Comparison of ENCODE assay signal across 19 cellular contexts in the genomic region with DNA sequence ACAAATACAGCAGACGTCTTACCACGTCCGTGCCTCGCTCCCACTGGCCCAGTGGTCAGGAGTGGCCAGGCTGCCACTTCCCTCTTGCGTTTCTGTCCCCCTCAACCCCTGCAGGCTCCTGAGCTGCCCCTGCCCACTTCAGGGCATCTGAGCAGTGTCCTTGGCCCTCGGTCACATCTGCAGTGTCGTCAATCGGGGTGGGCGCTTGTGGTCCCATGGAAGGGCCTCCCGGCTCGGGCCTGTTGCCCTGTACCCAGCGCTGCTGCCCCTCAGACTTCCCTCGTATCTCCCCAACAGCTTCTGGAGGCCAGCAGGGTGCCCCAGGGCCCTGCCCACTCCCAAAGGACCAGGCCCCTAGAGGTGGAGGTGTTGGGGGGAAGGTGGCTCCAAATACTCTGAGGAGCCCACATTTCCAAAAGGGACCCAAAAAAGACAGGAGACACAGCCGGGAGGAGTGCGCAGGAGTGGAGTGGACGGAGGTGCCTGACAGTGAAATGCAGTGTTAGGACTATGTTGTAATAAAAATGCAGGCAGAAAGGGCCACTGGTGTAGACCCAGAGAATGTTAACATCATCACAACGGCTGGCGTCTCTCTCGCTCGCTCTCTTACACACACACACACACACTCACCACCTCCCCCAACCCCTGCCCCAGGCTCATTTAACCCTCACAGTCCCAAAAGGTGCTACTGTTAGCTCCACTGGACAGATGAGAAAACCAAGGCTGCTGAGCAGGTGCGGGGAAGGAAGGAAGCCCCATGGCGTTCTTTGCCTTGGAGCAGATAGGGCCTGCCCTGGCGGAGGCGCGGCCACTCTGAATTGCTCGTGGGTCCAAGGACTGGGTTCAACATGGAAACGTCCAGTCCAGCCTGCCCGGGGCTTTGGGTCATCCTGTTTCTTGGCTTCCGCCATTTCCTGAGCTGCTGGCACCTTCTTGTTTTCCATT.
DNase-seq lines count a peak whose midpoint lies in the region; ATAC-seq and TF ChIP-seq lines count a peak whose summit lies in the region.
"Had no signal": no experiment of that assay in that cellular context is flagged by ENCODE, and none has a peak within 500 bp of the region (broad histone marks: within the 10 kb centered on the region; RNA-seq: fewer than 3 reads in every experiment).

No MANE protein-coding gene starts in this region.

- no peaks in the 10 kb centered on the region for H3K9me3 ChIP-seq in right lobe of liver
- no peaks in the 10 kb centered on the region for H3K9me3 ChIP-seq in suprapubic skin

- DNase-seq in activated T-cell treated with anti-CD3 and anti-CD28 coated beads, Interleukin-2, amount 50 U/mL, for 24 hours: no peak
- no peak for DNase-seq in activated T-cell treated with anti-CD3 and anti-CD28 coated beads, Interleukin-2, amount 50 U/mL, for 1 hour
- DNase-seq in central memory CD8-positive, alpha-beta T cell (ENCODE audit: low spot score in 2 of 2): no peak
- DNase-seq in right lobe of liver (no peak), progenitor cell of endocrine pancreas (ENCODE audit: low spot score, unreplicated experiment) (no peak), suprapubic skin (ENCODE audit: low spot score in 2 of 2) (no peak)
- DNase-seq: CD4-positive, CD25-positive, alpha-beta regulatory T cell; DMS79 treated with DMSO at 0.1 percent for 48 hours; KG1; NCI-H1048; NCI-H1436 treated with DMSO at 0.1 percent for 48 hours; NCI-H2029 treated with DMSO at 0.1 percent for 48 hours; NCI-H2171 treated with DMSO at 0.1 percent for 48 hours; NCI-H510A; SHP77 treated with DMSO at 0.1 percent for 48 hours had no signal

- no peak for TF ChIP-seq CTCF in right lobe of liver (IDR thresholded peaks at IDR 0.05)
- no peak for TF ChIP-seq CTCF in progenitor cell of endocrine pancreas (IDR thresholded peaks at IDR 0.05; ENCODE audit: unreplicated experiment)
- TF ChIP-seq CTCF in suprapubic skin (IDR thresholded peaks at IDR 0.05): no peak

- peak overlapping the region; percentile 38 for H3K27ac Mint-ChIP-seq in activated T-cell treated with anti-CD3 and anti-CD28 coated beads, Interleukin-2, amount 50 U/mL, for 24 hours
- peak overlapping the region; percentile 81 for H3K27ac Mint-ChIP-seq in central memory CD8-positive, alpha-beta T cell (ENCODE audit: low read depth)
- H3K27ac Mint-ChIP-seq in progenitor cell of endocrine pancreas: peak overlapping the region; percentile 20
- H3K27ac Mint-ChIP-seq: B cell had no signal

- no peak for TF ChIP-seq EP300 in suprapubic skin (IDR thresholded peaks at IDR 0.05)

- H3K36me3 ChIP-seq in right lobe of liver (no peaks in the 10 kb centered on the region), suprapubic skin (no peaks in the 10 kb centered on the region)

- no peak overlapping the region for H3K4me3 ChIP-seq in right lobe of liver
- H3K4me3 ChIP-seq in suprapubic skin: no peak overlapping the region

- H3K9me3 Mint-ChIP-seq in activated T-cell treated with anti-CD3 and anti-CD28 coated beads, Interleukin-2, amount 50 U/mL, for 24 hours: no peaks in the 10 kb centered on the region
- H3K9me3 Mint-ChIP-seq in central memory CD8-positive, alpha-beta T cell: peaks cover 15% of the 10 kb centered on the region
- peaks cover 3% of the 10 kb centered on the region for H3K9me3 Mint-ChIP-seq in progenitor cell of endocrine pancreas (ENCODE audit: low read depth)

- no peak overlapping the region for H3K4me3 Mint-ChIP-seq in activated T-cell treated with anti-CD3 and anti-CD28 coated beads, Interleukin-2, amount 50 U/mL, for 24 hours
- no peak overlapping the region for H3K4me3 Mint-ChIP-seq in central memory CD8-positive, alpha-beta T cell
- no peak overlapping the region for H3K4me3 Mint-ChIP-seq in progenitor cell of endocrine pancreas (ENCODE audit: low read depth)
- H3K4me3 Mint-ChIP-seq: B cell; CD4-positive, CD25-positive, alpha-beta regulatory T cell had no signal

- H3K27me3 Mint-ChIP-seq in activated T-cell treated with anti-CD3 and anti-CD28 coated beads, Interleukin-2, amount 50 U/mL, for 24 hours: no peaks in the 10 kb centered on the region
- H3K27me3 Mint-ChIP-seq in central memory CD8-positive, alpha-beta T cell: no peaks in the 10 kb centered on the region
- H3K27me3 Mint-ChIP-seq in progenitor cell of endocrine pancreas: no peaks in the 10 kb centered on the region
- H3K27me3 Mint-ChIP-seq: B cell; CD4-positive, CD25-positive, alpha-beta regulatory T cell had no signal

- TF ChIP-seq POLR2A in right lobe of liver (IDR thresholded peaks at IDR 0.05) (no peak), suprapubic skin (IDR thresholded peaks at IDR 0.05) (no peak)

- intact Hi-C loops in right lobe of liver (cut with DNase I): no loop called here

- H3K27ac ChIP-seq in right lobe of liver (peak overlapping the region in 2 of 3 donors; percentile 81 to 85), suprapubic skin (no peak overlapping the region)
- H3K27ac ChIP-seq: 22Rv1 had no signal

- WGBS in right lobe of liver (ENCODE audit: insufficient coverage, low coverage, low lambda C conversion rate, missing lambda C conversion rate): 43% methylated on average over 16 of the region's 29 CpGs
- WGBS in suprapubic skin: 77% methylated on average over 17 of the region's 29 CpGs

- H3K27me3 ChIP-seq in right lobe of liver (no peaks in the 10 kb centered on the region), suprapubic skin (no peaks in the 10 kb centered on the region)

- H3K4me1 ChIP-seq in right lobe of liver: peaks cover 0 to 19% (median 9%) of the 10 kb centered on the region in 4 donors
- H3K4me1 ChIP-seq in suprapubic skin: peaks cover 4% of the 10 kb centered on the region

- H3K4me1 Mint-ChIP-seq in activated T-cell treated with anti-CD3 and anti-CD28 coated beads, Interleukin-2, amount 50 U/mL, for 24 hours (ENCODE audit: low read depth): no peaks in the 10 kb centered on the region
- peaks cover 17% of the 10 kb centered on the region for H3K4me1 Mint-ChIP-seq in central memory CD8-positive, alpha-beta T cell
- H3K4me1 Mint-ChIP-seq in progenitor cell of endocrine pancreas (ENCODE audit: low read depth): no peaks in the 10 kb centered on the region
- H3K4me1 Mint-ChIP-seq: B cell; CD4-positive, CD25-positive, alpha-beta regulatory T cell had no signal

- H3K36me3 Mint-ChIP-seq in activated T-cell treated with anti-CD3 and anti-CD28 coated beads, Interleukin-2, amount 50 U/mL, for 24 hours (ENCODE audit: low read depth): peaks cover 12% of the 10 kb centered on the region
- H3K36me3 Mint-ChIP-seq in central memory CD8-positive, alpha-beta T cell (ENCODE audit: insufficient read depth): peaks cover 38% of the 10 kb centered on the region
- peaks cover 20% of the 10 kb centered on the region for H3K36me3 Mint-ChIP-seq in progenitor cell of endocrine pancreas (ENCODE audit: insufficient read depth)

- no peak for ATAC-seq in central memory CD8-positive, alpha-beta T cell (replicated peaks; ENCODE audit: extremely low read depth, poor library complexity, severe bottlenecking)
- ATAC-seq in right lobe of liver: peak; percentile 60 to 68 (median 62)
- ATAC-seq in GM21723 (IDR thresholded peaks at IDR 0.05; ENCODE audit: unreplicated experiment): no peak
- ATAC-seq in HG03175 (IDR thresholded peaks at IDR 0.05; ENCODE audit: unreplicated experiment): no peak

Comparison
In these comparisons a context has a peak if more than half of its experiments do, and no peak if none do; other contexts are left out.
1. H3K27ac Mint-ChIP-seq: peak in every context shown above with its lines; median percentile 81 in central memory CD8-positive, alpha-beta T cell; 38 in activated T-cell treated with anti-CD3 and anti-CD28 coated beads, Interleukin-2, amount 50 U/mL, for 24 hours; 20 in progenitor cell of endocrine pancreas.
2. ATAC-seq: peak in right lobe of liver (4 of 4); none in central memory CD8-positive, alpha-beta T cell (single experiment), GM21723 (single experiment) and HG03175 (single experiment).